8 cellular contexts compared by ENCODE assay signal in the genomic region with DNA sequence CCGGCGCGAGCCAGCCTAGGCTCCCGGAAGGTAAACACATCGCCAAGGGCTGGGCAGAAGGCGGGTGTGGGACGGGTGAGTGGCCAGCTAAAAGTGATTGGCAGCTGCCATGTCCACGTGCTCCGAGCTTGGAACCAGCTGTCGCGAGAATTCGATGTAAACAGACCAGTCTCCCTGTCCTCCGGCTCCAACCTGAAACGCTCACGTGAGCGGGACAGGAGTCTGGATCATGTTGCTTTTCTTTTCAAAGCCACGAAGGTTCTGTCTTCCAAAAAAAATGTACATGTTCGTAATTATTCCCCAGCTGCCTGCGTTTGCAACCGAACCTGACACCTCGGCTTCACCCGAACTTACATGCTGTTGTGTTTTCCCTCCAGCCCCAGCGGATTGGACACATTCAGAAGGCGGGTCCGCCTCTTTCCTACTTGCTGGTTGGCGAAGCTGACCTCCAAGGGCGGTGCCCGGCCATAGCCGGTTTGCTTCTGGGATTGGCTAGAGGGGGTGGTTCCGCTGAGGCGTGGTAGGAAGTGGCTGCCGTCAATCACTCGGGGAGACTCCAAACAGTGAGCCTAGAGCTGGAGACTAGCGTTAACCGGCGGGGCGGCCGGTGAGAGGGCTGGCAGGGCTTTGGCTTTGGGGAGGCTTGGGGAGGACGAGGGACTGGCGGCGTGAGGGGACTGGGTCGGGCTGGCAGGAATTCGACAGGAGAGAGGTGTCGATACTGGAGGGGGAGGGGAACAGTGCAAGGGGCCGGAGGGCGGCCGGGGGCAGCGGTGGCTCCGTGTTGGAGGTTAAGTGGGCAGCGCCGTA.
DNase-seq lines count a peak whose midpoint lies in the region; ATAC-seq, FAIRE-seq and TF ChIP-seq lines count a peak whose summit lies in the region.

A gene (plus strand): TSS at position 544 of the 810 bp plus-strand sequence.

- peak within 1 kb of the TSS; percentile 90 for H3K4me3 ChIP-seq in brain microvascular endothelial cell (ENCODE audit: low read depth, low read length)
- H3K4me3 ChIP-seq in iPS-11a (ENCODE audit: low read depth, low read length): peak within 1 kb of the TSS; percentile 96
- H3K4me3 ChIP-seq in skeletal muscle cell (ENCODE audit: low read depth, low read length): peak within 1 kb of the TSS; percentile 82

- peak; percentile 79 for FAIRE-seq in TTC549 (lab: Jason Lieb, UNC)

- H3K27me3 ChIP-seq in brain microvascular endothelial cell (replicated peaks): no peaks in the 10 kb centered on the region

- DNase-seq in NCI-H2107 treated with DMSO at 0.1 percent for 48 hours (lab: John Stamatoyannopoulos, UW; ENCODE audit: unreplicated experiment) (peak; percentile 96), brain microvascular endothelial cell (peak; percentile 99), skeletal muscle cell (ENCODE audit: low read depth) (peak; percentile 97)

- in situ Hi-C loops in brain microvascular endothelial cell (cut with HindIII; ENCODE audit: low pct_ligation_motif_present, low sequenced_read_pairs): no loop called here

- no peaks in the 10 kb centered on the region for H3K36me3 ChIP-seq in brain microvascular endothelial cell (replicated peaks)

- TF ChIP-seq CTCF in 22Rv1 (IDR thresholded peaks at IDR 0.05) (no peak), brain microvascular endothelial cell (IDR thresholded peaks at IDR 0.05; ENCODE audit: low read depth, low read length, missing control alignments) (no peak)

- H3K27ac ChIP-seq in 22Rv1: peak within 1 kb of the TSS; percentile 36
- peak within 1 kb of the TSS; percentile 75 for H3K27ac ChIP-seq in brain microvascular endothelial cell

- ATAC-seq in GM18520 (IDR thresholded peaks at IDR 0.05; ENCODE audit: unreplicated experiment): peak; percentile 96
- ATAC-seq in HG03064 (IDR thresholded peaks at IDR 0.05; ENCODE audit: low read depth, unreplicated experiment): peak; percentile 96

Comparison
In these comparisons a context has a peak if more than half of its experiments do, and no peak if none do; other contexts are left out.
1. Peak in every context shown above with its lines: DNase-seq, ATAC-seq, H3K4me3 ChIP-seq and H3K27ac ChIP-seq.